ENCODE assay signal across 9 cellular contexts in the genomic region with DNA sequence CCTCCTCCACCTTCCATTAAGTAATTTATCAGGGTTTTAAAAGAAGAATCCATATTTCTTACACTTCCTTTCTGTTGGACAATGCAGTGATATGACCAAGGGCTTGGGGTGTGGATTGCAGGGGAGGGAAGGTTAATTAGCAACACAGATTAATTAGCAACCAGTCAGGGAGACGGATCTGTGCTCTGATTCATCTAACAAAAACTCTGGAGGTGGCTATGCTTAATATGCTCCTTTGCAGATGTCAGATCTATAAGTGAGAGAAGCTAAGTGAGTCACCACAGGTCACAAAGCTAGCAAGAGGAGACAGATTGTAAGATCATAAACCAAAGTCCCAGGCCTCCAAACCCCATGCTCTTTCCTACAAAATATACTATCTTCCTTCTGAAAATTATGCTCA.
DNase-seq lines count a peak whose midpoint lies in the region; ATAC-seq and FAIRE-seq lines count a peak whose summit lies in the region.
"Had no signal": no experiment of that assay in that cellular context is flagged by ENCODE, and none has a peak within 500 bp of the region (broad histone marks: within the 10 kb centered on the region; RNA-seq: fewer than 3 reads in every experiment).

No MANE protein-coding gene starts in this region.

- FAIRE-seq in RCC 7860 (lab: Jason Lieb, UNC): peak; percentile 98

- DNase-seq in activated CD8-positive, alpha-beta memory T cell treated with anti-CD3 and anti-CD28 coated beads, Interleukin-2, amount 10 ng/mL, durations not matched to agents 7 days and 5 days: no peak
- DNase-seq in activated CD8-positive, alpha-beta memory T cell treated with anti-CD3 and anti-CD28 coated beads, Interleukin-2, amount 50 U/mL, for 4 hours: no peak
- DNase-seq in RCC 7860 (ENCODE audit: low spot score) (peak; percentile 95), epithelial cell of prostate (ENCODE audit: low read depth, low spot score) (no peak), DMS153 (lab: John Stamatoyannopoulos, UW) (no peak), NCI-H226 (no peak)
- no peak for DNase-seq in stimulated activated effector memory CD8-positive, alpha-beta T cell treated with anti-CD3 and anti-CD28 coated beads, Interleukin-12 subunit alpha, Interleukin-12 subunit beta, amount 100 ng/mL, for 72 hours (ENCODE audit: low spot score in 2 of 2)
- DNase-seq: left ventricle myocardium superior had no signal

- H3K27me3 Mint-ChIP-seq in activated CD8-positive, alpha-beta memory T cell treated with anti-CD3 and anti-CD28 coated beads, Interleukin-2, amount 10 ng/mL, durations not matched to agents 7 days and 5 days: no peaks in the 10 kb centered on the region

- H3K9me3 Mint-ChIP-seq in activated CD8-positive, alpha-beta memory T cell treated with anti-CD3 and anti-CD28 coated beads, Interleukin-2, amount 10 ng/mL, durations not matched to agents 7 days and 5 days (ENCODE audit: low read depth): no peaks in the 10 kb centered on the region
- no peaks in the 10 kb centered on the region for H3K9me3 Mint-ChIP-seq in stimulated activated effector memory CD8-positive, alpha-beta T cell treated with anti-CD3 and anti-CD28 coated beads, Interleukin-12 subunit alpha, Interleukin-12 subunit beta, amount 100 ng/mL, for 72 hours

- H3K4me3 Mint-ChIP-seq in activated CD8-positive, alpha-beta memory T cell treated with anti-CD3 and anti-CD28 coated beads, Interleukin-2, amount 10 ng/mL, durations not matched to agents 7 days and 5 days: no peak overlapping the region
- peak overlapping the region; percentile 13 for H3K4me3 Mint-ChIP-seq in stimulated activated effector memory CD8-positive, alpha-beta T cell treated with anti-CD3 and anti-CD28 coated beads, Interleukin-12 subunit alpha, Interleukin-12 subunit beta, amount 100 ng/mL, for 72 hours

- CTCF ChIA-PET in activated CD8-positive, alpha-beta memory T cell treated with anti-CD3 and anti-CD28 coated beads, Interleukin-2, amount 10 ng/mL, durations not matched to agents 7 days and 5 days (lab: Charles Lee): interaction anchor here (1.9 kb wide), 1 partner anchor 21 kb away, joined by 4 read pairs; no protein-coding TSS in a partner anchor

- H3K4me1 Mint-ChIP-seq in activated CD8-positive, alpha-beta memory T cell treated with anti-CD3 and anti-CD28 coated beads, Interleukin-2, amount 10 ng/mL, durations not matched to agents 7 days and 5 days: peaks cover 65% of the 10 kb centered on the region
- H3K4me1 Mint-ChIP-seq in stimulated activated effector memory CD8-positive, alpha-beta T cell treated with anti-CD3 and anti-CD28 coated beads, Interleukin-12 subunit alpha, Interleukin-12 subunit beta, amount 100 ng/mL, for 72 hours: peaks cover 80% of the 10 kb centered on the region

- H3K27ac Mint-ChIP-seq in activated CD8-positive, alpha-beta memory T cell treated with anti-CD3 and anti-CD28 coated beads, Interleukin-2, amount 10 ng/mL, durations not matched to agents 7 days and 5 days: peak overlapping the region; percentile 76
- H3K27ac Mint-ChIP-seq in stimulated activated effector memory CD8-positive, alpha-beta T cell treated with anti-CD3 and anti-CD28 coated beads, Interleukin-12 subunit alpha, Interleukin-12 subunit beta, amount 100 ng/mL, for 72 hours: peak overlapping the region; percentile 88

- H3K27ac ChIP-seq in epithelial cell of prostate: peak overlapping the region; percentile 77

- peak; percentile 29 for ATAC-seq in activated CD8-positive, alpha-beta memory T cell treated with anti-CD3 and anti-CD28 coated beads, Interleukin-2, amount 10 ng/mL, durations not matched to agents 7 days and 5 days
- ATAC-seq in stimulated activated effector memory CD8-positive, alpha-beta T cell treated with anti-CD3 and anti-CD28 coated beads, Interleukin-12 subunit alpha, Interleukin-12 subunit beta, amount 100 ng/mL, for 72 hours: peak; percentile 75
- ATAC-seq in GM19035 (IDR thresholded peaks at IDR 0.05; ENCODE audit: unreplicated experiment): no peak
- ATAC-seq: left ventricle myocardium superior had no signal

- no peaks in the 10 kb centered on the region for H3K36me3 Mint-ChIP-seq in activated CD8-positive, alpha-beta memory T cell treated with anti-CD3 and anti-CD28 coated beads, Interleukin-2, amount 10 ng/mL, durations not matched to agents 7 days and 5 days
- peaks cover 10% of the 10 kb centered on the region for H3K36me3 Mint-ChIP-seq in stimulated activated effector memory CD8-positive, alpha-beta T cell treated with anti-CD3 and anti-CD28 coated beads, Interleukin-12 subunit alpha, Interleukin-12 subunit beta, amount 100 ng/mL, for 72 hours
